1 cellular context compared by ENCODE assay signal in the genomic region with DNA sequence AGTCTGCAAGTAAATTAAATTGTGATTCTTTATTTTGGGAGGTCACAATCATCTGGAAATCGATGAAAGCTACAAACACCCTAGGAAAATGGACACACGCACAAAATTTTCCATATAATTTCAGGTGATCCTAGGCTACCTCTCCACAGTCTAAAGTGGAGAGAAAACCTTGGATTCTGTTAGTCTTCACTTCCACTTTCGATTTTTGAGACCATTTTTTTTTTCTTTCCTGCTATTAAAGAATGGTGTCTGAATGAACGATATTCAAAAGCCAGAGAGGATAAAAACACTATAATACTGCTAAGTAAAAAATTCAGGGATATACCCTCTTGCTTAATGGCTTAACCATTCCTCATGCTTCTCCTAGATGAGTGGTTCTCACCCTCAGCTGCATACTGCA.
TF ChIP-seq lines count a peak whose summit lies in the region.

No MANE protein-coding gene starts in this region.

TF ChIP-seq in HCT116, 20 proteins besides CTCF, POLR2A, EP300 and RAD21 (continued from another document):
- TF ChIP-seq, protein P1, sequence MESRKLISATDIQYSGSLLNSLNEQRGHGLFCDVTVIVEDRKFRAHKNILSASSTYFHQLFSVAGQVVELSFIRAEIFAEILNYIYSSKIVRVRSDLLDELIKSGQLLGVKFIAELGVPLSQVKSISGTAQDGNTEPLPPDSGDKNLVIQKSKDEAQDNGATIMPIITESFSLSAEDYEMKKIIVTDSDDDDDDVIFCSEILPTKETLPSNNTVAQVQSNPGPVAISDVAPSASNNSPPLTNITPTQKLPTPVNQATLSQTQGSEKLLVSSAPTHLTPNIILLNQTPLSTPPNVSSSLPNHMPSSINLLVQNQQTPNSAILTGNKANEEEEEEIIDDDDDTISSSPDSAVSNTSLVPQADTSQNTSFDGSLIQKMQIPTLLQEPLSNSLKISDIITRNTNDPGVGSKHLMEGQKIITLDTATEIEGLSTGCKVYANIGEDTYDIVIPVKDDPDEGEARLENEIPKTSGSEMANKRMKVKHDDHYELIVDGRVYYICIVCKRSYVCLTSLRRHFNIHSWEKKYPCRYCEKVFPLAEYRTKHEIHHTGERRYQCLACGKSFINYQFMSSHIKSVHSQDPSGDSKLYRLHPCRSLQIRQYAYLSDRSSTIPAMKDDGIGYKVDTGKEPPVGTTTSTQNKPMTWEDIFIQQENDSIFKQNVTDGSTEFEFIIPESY (IDR thresholded peaks at IDR 0.05; ENCODE audit: extremely low read depth, insufficient replicate concordance, low read length) = no peak
- TF ChIP-seq CEBPB (IDR thresholded peaks at IDR 0.05; ENCODE audit: low read depth) = no peak
